Comparison of ENCODE assay signal across 1 cellular context in the genomic region with DNA sequence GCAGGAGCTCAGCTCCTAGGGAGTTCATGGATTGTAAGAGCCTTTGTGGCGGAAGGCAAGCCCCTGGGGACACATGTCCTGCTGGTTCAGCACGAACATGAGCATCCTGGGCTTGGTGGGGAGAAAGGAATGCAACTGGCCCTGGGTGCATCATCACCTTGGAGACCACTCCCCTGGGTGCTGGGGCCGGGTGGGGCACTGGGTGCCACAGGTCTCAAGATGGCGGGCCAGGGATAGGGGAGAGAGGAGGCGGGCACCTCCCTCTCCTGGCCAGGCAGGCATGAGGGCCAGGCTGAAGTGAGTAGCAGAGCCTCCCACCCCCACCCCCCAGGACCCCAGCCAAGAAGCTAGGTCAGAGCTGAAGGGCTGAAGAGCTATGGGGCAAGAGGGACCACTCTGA.
TF ChIP-seq lines count a peak whose summit lies in the region.

No MANE protein-coding gene starts in this region.

TF ChIP-seq in SK-N-SH treated with all-trans-retinoic acid at 6 μM for 48 hours, 23 proteins besides CTCF, POLR2A, EP300 and RAD21 (continued from another document):
- TF ChIP-seq, protein P1, sequence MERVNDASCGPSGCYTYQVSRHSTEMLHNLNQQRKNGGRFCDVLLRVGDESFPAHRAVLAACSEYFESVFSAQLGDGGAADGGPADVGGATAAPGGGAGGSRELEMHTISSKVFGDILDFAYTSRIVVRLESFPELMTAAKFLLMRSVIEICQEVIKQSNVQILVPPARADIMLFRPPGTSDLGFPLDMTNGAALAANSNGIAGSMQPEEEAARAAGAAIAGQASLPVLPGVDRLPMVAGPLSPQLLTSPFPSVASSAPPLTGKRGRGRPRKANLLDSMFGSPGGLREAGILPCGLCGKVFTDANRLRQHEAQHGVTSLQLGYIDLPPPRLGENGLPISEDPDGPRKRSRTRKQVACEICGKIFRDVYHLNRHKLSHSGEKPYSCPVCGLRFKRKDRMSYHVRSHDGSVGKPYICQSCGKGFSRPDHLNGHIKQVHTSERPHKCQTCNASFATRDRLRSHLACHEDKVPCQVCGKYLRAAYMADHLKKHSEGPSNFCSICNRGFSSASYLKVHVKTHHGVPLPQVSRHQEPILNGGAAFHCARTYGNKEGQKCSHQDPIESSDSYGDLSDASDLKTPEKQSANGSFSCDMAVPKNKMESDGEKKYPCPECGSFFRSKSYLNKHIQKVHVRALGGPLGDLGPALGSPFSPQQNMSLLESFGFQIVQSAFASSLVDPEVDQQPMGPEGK (CRISPR knock-in tag; IDR thresholded peaks at IDR 0.05; ENCODE audit: borderline replicate concordance) = no peak
- no peak for TF ChIP-seq ARNTL (CRISPR knock-in tag; IDR thresholded peaks at IDR 0.05; ENCODE audit: borderline replicate concordance, low read depth)
- no peak for TF ChIP-seq ZC3H10 (CRISPR knock-in tag; IDR thresholded peaks at IDR 0.05)
- no peak for TF ChIP-seq ZNF8 (CRISPR knock-in tag; IDR thresholded peaks at IDR 0.05)
- no peak for TF ChIP-seq ZNF565 (CRISPR knock-in tag; conservative IDR thresholded peaks at IDR 0.05; ENCODE audit: low read depth)
- no peak for TF ChIP-seq PPARA (CRISPR knock-in tag; IDR thresholded peaks at IDR 0.05; ENCODE audit: borderline replicate concordance)
- TF ChIP-seq OSR1 (CRISPR knock-in tag; IDR thresholded peaks at IDR 0.05) = no peak
- TF ChIP-seq, protein P2, sequence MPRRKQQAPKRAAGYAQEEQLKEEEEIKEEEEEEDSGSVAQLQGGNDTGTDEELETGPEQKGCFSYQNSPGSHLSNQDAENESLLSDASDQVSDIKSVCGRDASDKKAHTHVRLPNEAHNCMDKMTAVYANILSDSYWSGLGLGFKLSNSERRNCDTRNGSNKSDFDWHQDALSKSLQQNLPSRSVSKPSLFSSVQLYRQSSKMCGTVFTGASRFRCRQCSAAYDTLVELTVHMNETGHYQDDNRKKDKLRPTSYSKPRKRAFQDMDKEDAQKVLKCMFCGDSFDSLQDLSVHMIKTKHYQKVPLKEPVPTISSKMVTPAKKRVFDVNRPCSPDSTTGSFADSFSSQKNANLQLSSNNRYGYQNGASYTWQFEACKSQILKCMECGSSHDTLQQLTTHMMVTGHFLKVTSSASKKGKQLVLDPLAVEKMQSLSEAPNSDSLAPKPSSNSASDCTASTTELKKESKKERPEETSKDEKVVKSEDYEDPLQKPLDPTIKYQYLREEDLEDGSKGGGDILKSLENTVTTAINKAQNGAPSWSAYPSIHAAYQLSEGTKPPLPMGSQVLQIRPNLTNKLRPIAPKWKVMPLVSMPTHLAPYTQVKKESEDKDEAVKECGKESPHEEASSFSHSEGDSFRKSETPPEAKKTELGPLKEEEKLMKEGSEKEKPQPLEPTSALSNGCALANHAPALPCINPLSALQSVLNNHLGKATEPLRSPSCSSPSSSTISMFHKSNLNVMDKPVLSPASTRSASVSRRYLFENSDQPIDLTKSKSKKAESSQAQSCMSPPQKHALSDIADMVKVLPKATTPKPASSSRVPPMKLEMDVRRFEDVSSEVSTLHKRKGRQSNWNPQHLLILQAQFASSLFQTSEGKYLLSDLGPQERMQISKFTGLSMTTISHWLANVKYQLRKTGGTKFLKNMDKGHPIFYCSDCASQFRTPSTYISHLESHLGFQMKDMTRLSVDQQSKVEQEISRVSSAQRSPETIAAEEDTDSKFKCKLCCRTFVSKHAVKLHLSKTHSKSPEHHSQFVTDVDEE (CRISPR knock-in tag; IDR thresholded peaks at IDR 0.05) = no peak
TF ChIP-seq in SK-N-SH treated with all-trans-retinoic acid at 6 μM for 48 hours: peak in this region for 0.
